ENCODE assay signal across 8 cellular contexts in the genomic region with DNA sequence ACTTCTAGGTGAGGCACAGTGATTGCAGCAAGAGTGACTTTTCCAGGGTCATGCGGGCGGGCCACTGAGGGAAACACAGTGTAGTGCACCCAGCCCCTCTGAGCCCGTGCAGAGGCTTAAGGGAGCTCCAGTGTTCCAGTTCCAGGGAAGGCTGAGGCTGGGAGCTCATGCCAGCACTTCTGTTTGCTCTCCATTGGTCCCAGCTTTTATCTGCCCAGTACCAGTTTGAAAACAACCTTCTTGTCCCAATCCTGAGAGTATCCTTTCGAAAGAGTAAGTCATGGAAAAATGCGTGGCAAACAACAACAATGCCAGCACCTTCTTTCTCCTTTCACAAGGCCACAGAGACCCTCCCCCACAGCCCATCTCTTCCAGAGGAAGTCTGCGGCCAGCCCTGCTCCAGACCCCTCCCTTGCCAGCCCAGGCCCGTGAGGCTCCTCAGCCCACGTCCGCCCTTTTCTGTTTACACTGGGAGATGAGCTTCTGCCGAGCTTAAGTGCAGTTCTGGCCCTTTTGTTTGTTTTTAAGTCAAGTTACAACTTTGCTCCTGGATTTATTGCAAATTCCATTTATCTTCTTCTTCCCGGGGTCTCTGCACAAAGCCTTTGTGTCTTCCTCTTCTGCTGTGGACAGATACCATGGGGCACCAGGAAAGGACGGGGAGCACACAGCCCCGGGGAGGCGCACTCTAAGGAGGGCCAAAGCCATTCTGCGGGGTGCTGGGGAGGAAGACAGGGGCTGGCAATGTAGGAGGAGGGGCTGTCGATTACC.
DNase-seq lines count a peak whose midpoint lies in the region; ATAC-seq and TF ChIP-seq lines count a peak whose summit lies in the region.

No MANE protein-coding gene starts in this region.

- TF ChIP-seq CTCF in AG04450 (IDR thresholded peaks at IDR 0.05; ENCODE audit: low read depth, low read length) = no peak
- TF ChIP-seq CTCF in esophagus muscularis mucosa (IDR thresholded peaks at IDR 0.05) = no peak
- no peak for TF ChIP-seq CTCF in neural progenitor cell (IDR thresholded peaks at IDR 0.05)

- POLR2A ChIA-PET in AG04450 (lab: Yijun Ruan, JAX) = interaction anchor here (0.9 to 1.3 kb wide), 3 partner anchors 8 to 182 kb away, joined by 3 to 5 read pairs (median 3); no protein-coding TSS in a partner anchor
- POLR2A ChIA-PET in CD8-positive, alpha-beta memory T cell (lab: Charles Lee) = no interaction called here

- no peak overlapping the region for H3K4me3 Mint-ChIP-seq in neural progenitor cell
- peak overlapping the region in 1 of 7 donors; percentile 7 for H3K4me3 Mint-ChIP-seq in CD8-positive, alpha-beta memory T cell

- H3K9me3 ChIP-seq in AG04450 (ENCODE audit: control insufficient read depth, insufficient read depth, low read length) = peaks cover 25% of the 10 kb centered on the region
- no peaks in the 10 kb centered on the region for H3K9me3 ChIP-seq in esophagus muscularis mucosa
- no peaks in the 10 kb centered on the region for H3K9me3 ChIP-seq in neural progenitor cell (ENCODE audit: low read depth)
- H3K9me3 ChIP-seq in CD8-positive, alpha-beta memory T cell (ENCODE audit: low read length) = no peaks in the 10 kb centered on the region

- no peaks in the 10 kb centered on the region for H3K36me3 ChIP-seq in esophagus muscularis mucosa
- H3K36me3 ChIP-seq in neural progenitor cell = no peaks in the 10 kb centered on the region
- H3K36me3 ChIP-seq in CD8-positive, alpha-beta memory T cell (ENCODE audit: insufficient read depth, low read length) = no peaks in the 10 kb centered on the region

- H3K4me2 ChIP-seq in neural progenitor cell = peak overlapping the region; percentile 23

- peaks cover 32% of the 10 kb centered on the region for H3K4me1 Mint-ChIP-seq in neural progenitor cell
- H3K4me1 Mint-ChIP-seq in CD8-positive, alpha-beta memory T cell = peaks cover 0 to 2% (median 0%) of the 10 kb centered on the region in 3 donors

- intact Hi-C loops in esophagus muscularis mucosa (cut with DNase I) = no loop called here

- peak overlapping the region; percentile 92 for H3K27ac Mint-ChIP-seq in neural progenitor cell
- H3K27ac Mint-ChIP-seq in CD8-positive, alpha-beta memory T cell = peak overlapping the region in 2 of 8 donors; percentile 26 to 73

- peaks cover 4% of the 10 kb centered on the region for H3K9me3 Mint-ChIP-seq in neural progenitor cell
- H3K9me3 Mint-ChIP-seq in CD8-positive, alpha-beta memory T cell = peaks cover 0 to 6% (median 5%) of the 10 kb centered on the region in 5 donors

- H3K4me1 ChIP-seq in esophagus muscularis mucosa (peaks cover 23 to 47% (median 37%) of the 10 kb centered on the region in 4 donors), neural progenitor cell (peaks cover 45% of the 10 kb centered on the region)
- peaks cover 5% of the 10 kb centered on the region for H3K4me1 ChIP-seq in CD8-positive, alpha-beta memory T cell (ENCODE audit: insufficient read depth, low read length)

- no peaks in the 10 kb centered on the region for H3K79me2 ChIP-seq in neural progenitor cell (ENCODE audit: low read depth)

- no peaks in the 10 kb centered on the region for H3K27me3 ChIP-seq in AG04450 (ENCODE audit: control insufficient read depth, insufficient read depth, low read length)
- H3K27me3 ChIP-seq in esophagus muscularis mucosa = no peaks in the 10 kb centered on the region
- H3K27me3 ChIP-seq in neural progenitor cell = no peaks in the 10 kb centered on the region
- no peaks in the 10 kb centered on the region for H3K27me3 ChIP-seq in CD8-positive, alpha-beta memory T cell (ENCODE audit: insufficient read depth, low read length, poor library complexity, severe bottlenecking)

- CTCF ChIA-PET in AG04450 (lab: Charles Lee) = no interaction called here
- CTCF ChIA-PET in CD8-positive, alpha-beta memory T cell (lab: Charles Lee) = no interaction called here

- peaks cover 4% of the 10 kb centered on the region for H3K27me3 Mint-ChIP-seq in neural progenitor cell (ENCODE audit: insufficient read depth, low read depth)
- no peaks in the 10 kb centered on the region for H3K27me3 Mint-ChIP-seq in CD8-positive, alpha-beta memory T cell

- DNase-seq in AG04450 (ENCODE audit: low read depth, low spot score) = no peak
- DNase-seq in NCI-H69 (lab: John Stamatoyannopoulos, UW) = peak; percentile 27
- no peak for DNase-seq in esophagus muscularis mucosa (ENCODE audit: extremely low spot score)
- peak; percentile 41 for DNase-seq in neural progenitor cell (ENCODE audit: low spot score)
- no peak for DNase-seq in D341Med (ENCODE audit: low spot score)
- DNase-seq in CD8-positive, alpha-beta memory T cell = no peak

- H3K9ac ChIP-seq in neural progenitor cell = no peak overlapping the region

- TF ChIP-seq POLR2A in esophagus muscularis mucosa (IDR thresholded peaks at IDR 0.05; ENCODE audit: low read depth) = no peak

- H2AFZ ChIP-seq in neural progenitor cell (replicated peaks) = peak overlapping the region; percentile 4

- no peaks in the 10 kb centered on the region for H3K36me3 Mint-ChIP-seq in neural progenitor cell
- H3K36me3 Mint-ChIP-seq in CD8-positive, alpha-beta memory T cell = peaks cover 0 to 13% (median 2%) of the 10 kb centered on the region in 3 donors

- H3K27ac ChIP-seq in AG04450 (ENCODE audit: low read depth, low read length) (peak overlapping the region; percentile 75), esophagus muscularis mucosa (replicated peaks in 1 of 4) (peak overlapping the region; percentile 66 to 77 (median 72)), neural progenitor cell (no peak overlapping the region)
- no peak overlapping the region for H3K27ac ChIP-seq in CD8-positive, alpha-beta memory T cell (ENCODE audit: low read depth, low read length)

- no peak overlapping the region for H3K4me3 ChIP-seq in AG04450 (ENCODE audit: low read depth, low read length)
- H3K4me3 ChIP-seq in esophagus muscularis mucosa = no peak overlapping the region
- no peak overlapping the region for H3K4me3 ChIP-seq in neural progenitor cell
- H3K4me3 ChIP-seq in CD8-positive, alpha-beta memory T cell (ENCODE audit: low read length) = no peak overlapping the region

- no peaks in the 10 kb centered on the region for H4K20me1 ChIP-seq in neural progenitor cell (ENCODE audit: low read depth)

- ATAC-seq in GM18511 (IDR thresholded peaks at IDR 0.05; ENCODE audit: unreplicated experiment) (no peak), GM21529 (IDR thresholded peaks at IDR 0.05; ENCODE audit: unreplicated experiment) (no peak)

- H3F3A ChIP-seq in neural progenitor cell (ENCODE audit: low read depth) = peaks cover 30% of the 10 kb centered on the region

- no peak for TF ChIP-seq EP300 in esophagus muscularis mucosa (IDR thresholded peaks at IDR 0.05)

- WGBS in esophagus muscularis mucosa = 37% methylated on average over 16 of the region's 16 CpGs

Comparison
In these comparisons a context has a peak if more than half of its experiments do, and no peak if none do; other contexts are left out.
1. DNase-seq: peak in NCI-H69 (single experiment) and neural progenitor cell (single experiment); none in AG04450 (single experiment), esophagus muscularis mucosa (single experiment), D341Med (single experiment) and CD8-positive, alpha-beta memory T cell (0 of 5).
2. H3K27ac ChIP-seq: peak in AG04450 (single experiment) and esophagus muscularis mucosa (4 of 4); none in neural progenitor cell (single experiment) and CD8-positive, alpha-beta memory T cell (single experiment).